14 cellular contexts compared by ENCODE assay signal in the genomic region with DNA sequence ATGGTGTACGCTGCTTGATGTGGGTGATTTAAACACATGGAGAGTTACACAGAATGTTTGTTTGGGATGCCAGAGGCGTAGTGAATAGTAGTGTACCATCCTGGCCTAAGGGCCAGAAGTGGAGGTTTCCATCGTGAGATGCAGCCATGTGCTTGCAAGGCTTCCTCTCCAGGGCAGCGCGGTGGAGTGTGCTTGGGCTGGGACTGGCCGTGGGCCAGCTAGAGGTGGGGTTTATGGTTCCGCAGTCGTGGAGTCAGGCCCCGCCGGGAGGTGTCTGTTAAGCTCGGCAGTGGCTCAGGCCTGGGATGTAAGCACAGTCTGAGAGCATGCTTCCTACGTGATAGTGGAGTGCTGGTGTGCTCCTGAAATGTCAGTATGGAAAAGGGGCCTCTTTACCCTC. TPM values are rescaled to one million over a fixed set of nuclear protein-coding genes. Genes with fewer than 3 reads are reported as not detected.
"Had no signal": no experiment of that assay in that cellular context is flagged by ENCODE, and none has a peak within 500 bp of the region (broad histone marks: within the 10 kb centered on the region; RNA-seq: fewer than 3 reads in every experiment).

No MANE protein-coding gene starts in this region.

- H3K27ac ChIP-seq: foreskin keratinocyte, tibial nerve, vagina had no signal

- ATAC-seq: foreskin keratinocyte; stimulated activated memory B cell treated with anti-CD40 and anti-IgM and Interleukin-4, amounts not matched to agents 10 μg/mL and 1 μg/mL and 100 μg/mL, for 72 hours had no signal

- H3K4me3 ChIP-seq: lung, tibial nerve, vagina had no signal

- H3K4me1 ChIP-seq: vagina had no signal

- DNase-seq: activated CD4-positive, alpha-beta T cell treated with anti-CD3 and anti-CD28 coated beads, Interleukin-2, amount 10 ng/mL, durations not matched to agents 24 days and 14 days; activated CD4-positive, CD25-positive, alpha-beta regulatory T cell; activated CD8-positive, alpha-beta memory T cell treated with anti-CD3 and anti-CD28 coated beads for 24 hours; activated gamma-delta T cell treated with Interleukin-2 at 50 U/mL for 16 hours; activated naive CD8-positive, alpha-beta T cell treated with anti-CD3 and anti-CD28 coated beads for 36 hours; cortex of kidney; effector CD4-positive, alpha-beta T cell; foreskin keratinocyte; glutamatergic neuron had no signal

- H3K27me3 ChIP-seq: tibial nerve, vagina had no signal

- H3K36me3 ChIP-seq: tibial nerve, vagina had no signal

- H3K9me3 ChIP-seq: tibial nerve, vagina had no signal

RNA-seq across cellular contexts. Expression of a gene that starts 14.1 kb away (rescaled TPM):
- total RNA-seq: activated CD4-positive, alpha-beta T cell treated with anti-CD3 and anti-CD28 coated beads, Interleukin-2, amount 10 ng/mL, durations not matched to agents 24 days and 14 days; activated naive CD8-positive, alpha-beta T cell treated with anti-CD3 and anti-CD28 coated beads for 36 hours; T-helper 2 cell treated with Interferon-gamma antibody and Interleukin-4, amounts not matched to agents 100 ng/mL and 5 ng/mL, for 36 hours had no signal
